Comparison of ENCODE assay signal across 12 cellular contexts in the genomic region with DNA sequence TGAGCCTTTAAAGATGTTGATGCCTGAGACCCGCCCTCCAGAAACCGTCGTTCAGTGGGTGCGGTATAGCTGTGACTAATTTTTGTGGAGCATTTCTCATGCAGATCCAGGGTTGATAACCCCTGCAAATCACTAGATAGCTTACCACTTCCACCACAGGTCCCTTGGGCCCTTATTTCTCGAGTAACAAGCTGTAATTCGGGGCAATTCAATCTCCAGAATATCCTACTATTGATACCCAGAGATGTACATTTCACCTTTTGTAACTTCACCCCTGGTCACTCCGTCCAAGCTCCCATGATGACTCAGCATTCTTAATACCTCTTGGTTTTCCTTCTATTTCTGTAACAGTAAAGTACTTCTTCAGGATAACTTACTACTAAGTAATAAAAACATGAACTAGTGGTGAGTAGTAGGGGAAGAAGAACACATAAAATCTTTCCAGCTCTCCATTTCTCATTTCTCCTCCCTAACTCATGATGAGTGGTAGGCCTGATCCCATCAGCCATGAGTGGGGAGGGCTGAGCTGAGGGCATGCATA.
DNase-seq lines count a peak whose midpoint lies in the region; ATAC-seq lines count a peak whose summit lies in the region.
"Had no signal": no experiment of that assay in that cellular context is flagged by ENCODE, and none has a peak within 500 bp of the region (broad histone marks: within the 10 kb centered on the region; RNA-seq: fewer than 3 reads in every experiment).

No MANE protein-coding gene starts in this region.

- H3K4me3 ChIP-seq in SJCRH30: no peak overlapping the region

- H3K4me1 ChIP-seq in SJCRH30: peaks cover 55% of the 10 kb centered on the region

- in situ Hi-C loops in Caki2 (cut with HindIII; ENCODE audit: low pct_unique_long_range_greater_than_20kb, low sequenced_read_pairs): loop anchor here (10.0 kb wide), 2 partner anchors 78 to 158 kb away; no protein-coding TSS in a partner anchor

- H3K9me3 ChIP-seq in SJCRH30 (replicated peaks): no peaks in the 10 kb centered on the region

- H3K36me3 ChIP-seq in SJCRH30: no peaks in the 10 kb centered on the region

- no peaks in the 10 kb centered on the region for H3K27me3 ChIP-seq in SJCRH30

- H3K27ac ChIP-seq in SJCRH30 (peak overlapping the region; percentile 69), caudate nucleus (ENCODE audit: low read depth, low read length) (no peak overlapping the region)

- DNase-seq in Caki2 (ENCODE audit: low read depth) (peak; percentile 51), SJCRH30 (peak; percentile 44 to 57), fibroblast of peridontal ligament (ENCODE audit: extremely low read depth) (peak; percentile 35), renal cortical epithelial cell (ENCODE audit: low read depth) (peak; percentile 69), caudate nucleus (lab: John Stamatoyannopoulos, UW) (no peak), LoVo (ENCODE audit: low spot score) (no peak)
- DNase-seq: activated CD4-positive, alpha-beta T cell treated with anti-CD3 and anti-CD28 coated beads, Interleukin-2, amount 50 U/mL, for 1 hour; NCI-H510A treated with DMSO at 0.1 percent for 48 hours; stimulated activated CD4-positive, alpha-beta T cell treated with anti-CD3 and anti-CD28 coated beads, Interleukin-15, amount 100 ng/mL, for 24 hours; stimulated activated naive CD4-positive, alpha-beta T cell had no signal

- ATAC-seq in HG03520 (IDR thresholded peaks at IDR 0.05; ENCODE audit: unreplicated experiment): no peak
- ATAC-seq in GM21381 (IDR thresholded peaks at IDR 0.05; ENCODE audit: unreplicated experiment): no peak

Comparison
In these comparisons a context has a peak if more than half of its experiments do, and no peak if none do; other contexts are left out.
1. DNase-seq: peak in Caki2 (single experiment), SJCRH30 (2 of 2), fibroblast of peridontal ligament (single experiment) and renal cortical epithelial cell (single experiment); none in caudate nucleus (0 of 61) and LoVo (single experiment).